Comparison of ENCODE assay signal across 14 cellular contexts in the genomic region with DNA sequence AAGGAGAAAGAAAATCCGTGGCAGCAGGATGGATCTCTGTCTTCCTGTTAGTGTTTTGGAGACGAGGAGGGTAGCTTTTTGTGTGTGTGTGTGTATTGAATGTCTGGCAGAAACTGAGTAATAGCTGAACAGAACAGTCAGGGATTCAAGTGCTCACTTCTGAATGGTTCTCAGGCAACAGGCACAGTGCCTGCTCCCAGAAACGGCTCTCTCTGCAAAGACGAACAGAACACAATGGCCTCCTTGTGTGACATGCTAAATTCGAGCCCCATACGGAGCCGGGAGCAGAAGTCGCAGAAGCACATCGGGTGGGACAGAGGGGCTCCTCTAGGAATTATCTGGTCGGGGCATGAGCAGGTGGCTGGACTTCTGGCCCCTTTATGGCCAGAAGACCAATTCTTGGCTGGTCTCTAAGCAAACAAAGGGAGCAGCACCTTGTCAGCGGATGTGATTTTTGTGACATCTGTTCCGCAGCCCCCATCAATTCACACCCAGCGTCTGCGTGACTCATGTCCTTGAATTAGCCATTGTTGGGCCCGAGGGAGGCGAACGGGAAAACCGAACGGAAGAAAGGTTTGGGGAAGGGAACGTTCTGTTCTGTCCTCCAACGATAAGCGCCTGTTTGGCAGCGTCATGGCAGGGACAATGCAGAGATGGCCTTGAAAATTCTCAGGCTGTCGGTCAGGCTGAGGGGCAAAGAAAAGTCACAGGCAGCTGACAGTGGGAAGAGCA. TPM values are rescaled to one million over a fixed set of nuclear protein-coding genes. Genes with fewer than 3 reads are reported as not detected.
A peak's percentile ranks its signal among the peaks of the same experiment; 100 is the strongest.
DNase-seq lines count a peak whose midpoint lies in the region; ATAC-seq and TF ChIP-seq lines count a peak whose summit lies in the region.
"Had no signal": no experiment of that assay in that cellular context is flagged by ENCODE, and none has a peak within 500 bp of the region (broad histone marks: within the 10 kb centered on the region; RNA-seq: fewer than 3 reads in every experiment).

No MANE protein-coding gene starts in this region.

- TF ChIP-seq CTCF in GM23338 (conservative IDR thresholded peaks at IDR 0.05; ENCODE audit: low read depth in 2 of 2) = no peak
- TF ChIP-seq CTCF in glutamatergic neuron (IDR thresholded peaks at IDR 0.05; ENCODE audit: partially characterized antibody, unreplicated experiment) = no peak
- TF ChIP-seq CTCF in GM10266 (IDR thresholded peaks at IDR 0.05; ENCODE audit: control insufficient read depth, insufficient read depth, low read depth, missing control alignments) = no peak

- DNase-seq in GM23338 (ENCODE audit: low spot score) (no peak), SJCRH30 (peak; percentile 64 to 76), glutamatergic neuron (peak; percentile 75), putamen (ENCODE audit: low spot score) (peak; percentile 66), GM10266 (ENCODE audit: extremely low spot score) (no peak), iPS-NIHi11 (ENCODE audit: low spot score) (no peak)
- no peak for DNase-seq in CD4-positive, alpha-beta memory T cell
- DNase-seq: activated CD8-positive, alpha-beta memory T cell treated with anti-CD3 and anti-CD28 coated beads, Interleukin-2, amount 10 ng/mL, durations not matched to agents 7 days and 5 days; CD4-positive, CD25-positive, alpha-beta regulatory T cell; left lung had no signal

- POLR2A ChIA-PET in CD4-positive, alpha-beta memory T cell (lab: Charles Lee; ENCODE audit: partially characterized antibody) = no interaction called here

- H2AFZ ChIP-seq in GM23338 = peak overlapping the region; percentile 85

- H3K36me3 ChIP-seq in GM23338 (ENCODE audit: insufficient read depth) (no peaks in the 10 kb centered on the region), SJCRH30 (no peaks in the 10 kb centered on the region)
- H3K36me3 ChIP-seq in CD4-positive, alpha-beta memory T cell (ENCODE audit: insufficient read depth, low read length) = no peaks in the 10 kb centered on the region
- H3K36me3 ChIP-seq: left lung had no signal

- H3K4me3 Mint-ChIP-seq in GM23338 = no peak overlapping the region
- peak overlapping the region; percentile 68 for H3K4me3 Mint-ChIP-seq in glutamatergic neuron (ENCODE audit: unreplicated experiment)
- no peak overlapping the region for H3K4me3 Mint-ChIP-seq in CD4-positive, alpha-beta memory T cell
- H3K4me3 Mint-ChIP-seq: activated CD8-positive, alpha-beta memory T cell treated with anti-CD3 and anti-CD28 coated beads, Interleukin-2, amount 10 ng/mL, durations not matched to agents 7 days and 5 days; IgD-negative memory B cell; T-helper 2 cell treated with Interferon-gamma antibody and Interleukin-4, amounts not matched to agents 5 μg/mL and 100 μg/mL, for 36 hours had no signal

- no peaks in the 10 kb centered on the region for H3K27me3 ChIP-seq in GM23338 (ENCODE audit: insufficient read depth)
- no peaks in the 10 kb centered on the region for H3K27me3 ChIP-seq in SJCRH30
- no peaks in the 10 kb centered on the region for H3K27me3 ChIP-seq in CD4-positive, alpha-beta memory T cell (ENCODE audit: insufficient read depth, low read length)

- H3K27me3 Mint-ChIP-seq in GM23338 (ENCODE audit: insufficient read depth, low read depth, poor library complexity) = peaks cover 5% of the 10 kb centered on the region
- H3K27me3 Mint-ChIP-seq in glutamatergic neuron (ENCODE audit: unreplicated experiment) = peaks cover 14% of the 10 kb centered on the region
- H3K27me3 Mint-ChIP-seq in CD4-positive, alpha-beta memory T cell = peaks cover 0 to 3% of the 10 kb centered on the region in 2 donors
- H3K27me3 Mint-ChIP-seq: activated CD8-positive, alpha-beta memory T cell treated with anti-CD3 and anti-CD28 coated beads, Interleukin-2, amount 10 ng/mL, durations not matched to agents 7 days and 5 days had no signal

- H3K27ac Mint-ChIP-seq in GM23338 (no peak overlapping the region), glutamatergic neuron (ENCODE audit: unreplicated experiment) (peak overlapping the region; percentile 99)
- H3K27ac Mint-ChIP-seq in CD4-positive, alpha-beta memory T cell = no peak overlapping the region
- H3K27ac Mint-ChIP-seq: activated CD8-positive, alpha-beta memory T cell treated with anti-CD3 and anti-CD28 coated beads, Interleukin-2, amount 10 ng/mL, durations not matched to agents 7 days and 5 days; CD4-positive, CD25-positive, alpha-beta regulatory T cell; IgD-negative memory B cell; T-helper 2 cell treated with Interferon-gamma antibody and Interleukin-4, amounts not matched to agents 5 μg/mL and 100 μg/mL, for 36 hours had no signal

- H4K20me1 ChIP-seq in GM23338 (replicated peaks; ENCODE audit: insufficient read depth) = no peaks in the 10 kb centered on the region

- no peaks in the 10 kb centered on the region for H3K9me2 ChIP-seq in GM23338 (ENCODE audit: insufficient read depth)

- H3K4me1 ChIP-seq in GM23338 (ENCODE audit: insufficient read depth) (no peaks in the 10 kb centered on the region), SJCRH30 (peaks cover 16% of the 10 kb centered on the region)
- H3K4me1 ChIP-seq in CD4-positive, alpha-beta memory T cell (ENCODE audit: insufficient read depth, low read length) = no peaks in the 10 kb centered on the region
- H3K4me1 ChIP-seq: left lung had no signal

- H3K36me3 Mint-ChIP-seq in GM23338 (ENCODE audit: low read depth) (no peaks in the 10 kb centered on the region; the same call in 1 of the 3 replicates), glutamatergic neuron (ENCODE audit: unreplicated experiment) (peaks cover 9% of the 10 kb centered on the region)
- H3K36me3 Mint-ChIP-seq in CD4-positive, alpha-beta memory T cell = no peaks in the 10 kb centered on the region
- H3K36me3 Mint-ChIP-seq: activated CD8-positive, alpha-beta memory T cell treated with anti-CD3 and anti-CD28 coated beads, Interleukin-2, amount 10 ng/mL, durations not matched to agents 7 days and 5 days; CD4-positive, CD25-positive, alpha-beta regulatory T cell; IgD-negative memory B cell had no signal

- ATAC-seq in GM23338 (peak; percentile 52; the same call in 2 of the 3 replicates), HG02678 (IDR thresholded peaks at IDR 0.05; ENCODE audit: unreplicated experiment) (no peak)
- ATAC-seq: activated CD8-positive, alpha-beta memory T cell treated with anti-CD3 and anti-CD28 coated beads, Interleukin-2, amount 10 ng/mL, durations not matched to agents 7 days and 5 days; esophagus mucosa; left lung had no signal

- no peaks in the 10 kb centered on the region for H3F3A ChIP-seq in GM23338 (replicated peaks; ENCODE audit: low read depth)

- H3K4me3 ChIP-seq in GM23338 (no peak overlapping the region), SJCRH30 (peak overlapping the region; percentile 16; the same call in 1 of the 2 replicates)
- no peak overlapping the region for H3K4me3 ChIP-seq in CD4-positive, alpha-beta memory T cell (ENCODE audit: low read length in 2 of 2)
- H3K4me3 ChIP-seq: left lung had no signal

- peaks cover 8% of the 10 kb centered on the region; the same call in 1 of the 3 replicates for H3K4me1 Mint-ChIP-seq in GM23338
- H3K4me1 Mint-ChIP-seq in glutamatergic neuron (ENCODE audit: low read depth, unreplicated experiment) = peaks cover 39% of the 10 kb centered on the region
- H3K4me1 Mint-ChIP-seq in CD4-positive, alpha-beta memory T cell = no peaks in the 10 kb centered on the region
- H3K4me1 Mint-ChIP-seq: activated CD8-positive, alpha-beta memory T cell treated with anti-CD3 and anti-CD28 coated beads, Interleukin-2, amount 10 ng/mL, durations not matched to agents 7 days and 5 days; CD4-positive, CD25-positive, alpha-beta regulatory T cell had no signal

- H3K27ac ChIP-seq in GM23338 (ENCODE audit: low read depth) = no peak overlapping the region
- peak overlapping the region; percentile 45 for H3K27ac ChIP-seq in SJCRH30
- no peak overlapping the region for H3K27ac ChIP-seq in CD4-positive, alpha-beta memory T cell (ENCODE audit: low read depth, low read length)
- H3K27ac ChIP-seq: left lung had no signal

- CTCF ChIA-PET in CD4-positive, alpha-beta memory T cell (lab: Charles Lee; ENCODE audit: partially characterized antibody) = interaction anchor here (0.6 kb wide), 1 partner anchor 1011 kb away, joined by 3 read pairs; no protein-coding TSS in a partner anchor

- H3K9me3 ChIP-seq in SJCRH30 (replicated peaks) = no peaks in the 10 kb centered on the region
- H3K9me3 ChIP-seq in CD4-positive, alpha-beta memory T cell (ENCODE audit: control insufficient read depth in 1 of 2, low read length in 2 of 2) = no peaks in the 10 kb centered on the region

- H3K9me3 Mint-ChIP-seq in GM23338 (peaks cover 14% of the 10 kb centered on the region), glutamatergic neuron (ENCODE audit: unreplicated experiment) (peaks cover 28% of the 10 kb centered on the region)
- peaks cover 0 to 19% (median 6%) of the 10 kb centered on the region in 8 donors for H3K9me3 Mint-ChIP-seq in CD4-positive, alpha-beta memory T cell

- no peaks in the 10 kb centered on the region for H3K79me2 ChIP-seq in GM23338 (replicated peaks; ENCODE audit: insufficient read depth)

- no peak overlapping the region for H3K4me2 ChIP-seq in GM23338

- intact Hi-C loops in CD4-positive, alpha-beta memory T cell (cut with micrococcal nuclease) = no loop called here

TF ChIP-seq in GM23338, 12 proteins besides CTCF, POLR2A, EP300 and RAD21 (continues in another document):
- TF ChIP-seq POLR2AphosphoS5 (IDR thresholded peaks at IDR 0.05; ENCODE audit: low read depth) (no peak), STAT1 (IDR thresholded peaks at IDR 0.05; ENCODE audit: unreplicated experiment) (no peak), EZH2 (IDR thresholded peaks at IDR 0.05; ENCODE audit: low read depth, unreplicated experiment) (no peak), ZNF114 (CRISPR knock-in tag; IDR thresholded peaks at IDR 0.05) (no peak)

RNA-seq across cellular contexts. Expression of gene NPTX2, which starts 47.3 kb away (rescaled TPM):
- 24.1 and 29.9 TPM in 2 replicates for total RNA-seq in GM23338 (2014; rRNA removed; shearing (Covaris generic))
- 8.1 and 8.2 TPM in 2 replicates for polyA plus RNA-seq in GM23338 (2016; fragmentation: Nextera tagmentation; extraction: Ambion mirVana)
- not detected in 2 replicates for total RNA-seq in SJCRH30 (2014; rRNA removed; shearing (Covaris generic))
- total RNA-seq in glutamatergic neuron (ENCODE audit: unreplicated experiment) = 81.2 TPM
- total RNA-seq in CD4-positive, alpha-beta memory T cell = not detected
- not detected for polyA plus RNA-seq in CD4-positive, alpha-beta memory T cell
- total RNA-seq: activated CD8-positive, alpha-beta memory T cell treated with anti-CD3 and anti-CD28 coated beads, Interleukin-2, amount 10 ng/mL, durations not matched to agents 7 days and 5 days; CD4-positive, CD25-positive, alpha-beta regulatory T cell had no signal
- polyA plus RNA-seq: CD4-positive, CD25-positive, alpha-beta regulatory T cell; IgD-negative memory B cell had no signal

Comparison
In these comparisons a context has a peak if more than half of its experiments do, and no peak if none do; other contexts are left out.
1. DNase-seq: peak in SJCRH30 (2 of 2), glutamatergic neuron (single experiment) and putamen (single experiment); none in GM23338 (single experiment), CD4-positive, alpha-beta memory T cell (0 of 5), GM10266 (single experiment) and iPS-NIHi11 (single experiment).
2. RNA of gene NPTX2, which starts 47.3 kb away (total RNA-seq): 81.2 TPM in glutamatergic neuron (single experiment) and 24.1 to 29.9 TPM in GM23338; not detected in SJCRH30 and not detected in CD4-positive, alpha-beta memory T cell; every median in the first group is over 10 times any median in the second.